Comparison of ENCODE assay signal across 8 cellular contexts in genomic region chr11:103959279-103959930, GRCh38.
A peak's percentile ranks its signal among the peaks of the same experiment; 100 is the strongest.
DNase-seq lines count a peak whose midpoint lies in the region; ATAC-seq and TF ChIP-seq lines count a peak whose summit lies in the region.

No MANE protein-coding gene starts in this region.

- no peaks in the 10 kb centered on the region for H3K9me2 ChIP-seq in PC-3 (replicated peaks; ENCODE audit: low read length)

- peak overlapping the region; percentile 65 for H3K27ac Mint-ChIP-seq in stimulated activated naive B cell treated with anti-CD40 and anti-IgM and Interleukin-4, amounts not matched to agents 10 μg/mL and 1 μg/mL and 100 μg/mL, for 72 hours
- H3K27ac Mint-ChIP-seq in activated CD4-positive, alpha-beta memory T cell treated with anti-CD3 and anti-CD28 coated beads, Interleukin-2, amount 10 ng/mL, durations not matched to agents 7 days and 5 days, result no peak overlapping the region

- H3K4me3 ChIP-seq in PC-3 (ENCODE audit: low read length), result no peak overlapping the region

- no peaks in the 10 kb centered on the region for H4K20me1 ChIP-seq in PC-3 (ENCODE audit: low read length)

- H3K27me3 Mint-ChIP-seq in stimulated activated naive B cell treated with anti-CD40 and anti-IgM and Interleukin-4, amounts not matched to agents 10 μg/mL and 1 μg/mL and 100 μg/mL, for 72 hours, result no peaks in the 10 kb centered on the region
- H3K27me3 Mint-ChIP-seq in activated CD4-positive, alpha-beta memory T cell treated with anti-CD3 and anti-CD28 coated beads, Interleukin-2, amount 10 ng/mL, durations not matched to agents 7 days and 5 days, result no peaks in the 10 kb centered on the region

- no peak for DNase-seq in activated CD4-positive, CD25-positive, alpha-beta regulatory T cell (lab: John Stamatoyannopoulos, UW)
- DNase-seq in PC-3, result peak; percentile 31
- DNase-seq in stimulated activated naive B cell treated with anti-CD40 and anti-IgM and Interleukin-4, amounts not matched to agents 10 μg/mL and 1 μg/mL and 100 μg/mL, for 72 hours, result peak; percentile 28
- no peak for DNase-seq in caudate nucleus (lab: John Stamatoyannopoulos, UW)
- no peak for DNase-seq in activated CD4-positive, alpha-beta memory T cell treated with anti-CD3 and anti-CD28 coated beads, Interleukin-2, amount 10 ng/mL, durations not matched to agents 7 days and 5 days
- DNase-seq in amygdala (lab: John Stamatoyannopoulos, UW), result no peak

- ATAC-seq in activated CD4-positive, CD25-positive, alpha-beta regulatory T cell treated with anti-CD3 and anti-CD28 coated beads, Interleukin-2, amount 50 U/mL, for 24 hours, result peak; percentile 72 to 75
- ATAC-seq in HG02973 (IDR thresholded peaks at IDR 0.05; ENCODE audit: unreplicated experiment) (peak; percentile 99), PC-3 (no peak; the same call in 1 of the 2 replicates)
- ATAC-seq in stimulated activated naive B cell treated with anti-CD40 and anti-IgM and Interleukin-4, amounts not matched to agents 10 μg/mL and 1 μg/mL and 100 μg/mL, for 72 hours (replicated peaks), result peak; percentile 99 to 100

- no peaks in the 10 kb centered on the region for H3K79me2 ChIP-seq in PC-3 (ENCODE audit: low read length)

- H2AFZ ChIP-seq in PC-3 (ENCODE audit: low read length), result no peak overlapping the region

- intact Hi-C loops in PC-3 (cut with micrococcal nuclease), result no loop called here

- H3K4me3 Mint-ChIP-seq in stimulated activated naive B cell treated with anti-CD40 and anti-IgM and Interleukin-4, amounts not matched to agents 10 μg/mL and 1 μg/mL and 100 μg/mL, for 72 hours, result no peak overlapping the region
- no peak overlapping the region for H3K4me3 Mint-ChIP-seq in activated CD4-positive, alpha-beta memory T cell treated with anti-CD3 and anti-CD28 coated beads, Interleukin-2, amount 10 ng/mL, durations not matched to agents 7 days and 5 days

- CTCF ChIA-PET in PC-3 (lab: Charles Lee), result no interaction called here
- CTCF ChIA-PET in activated CD4-positive, alpha-beta memory T cell treated with anti-CD3 and anti-CD28 coated beads, Interleukin-2, amount 10 ng/mL, durations not matched to agents 7 days and 5 days (lab: Charles Lee), result interaction anchor here (1.3 kb wide), 1 partner anchor 277 kb away, joined by 3 read pairs; no protein-coding TSS in a partner anchor

- peaks cover 12% of the 10 kb centered on the region for H3K4me1 ChIP-seq in PC-3 (ENCODE audit: insufficient read depth, low read length)

- H3F3A ChIP-seq in PC-3 (ENCODE audit: low read length, unreplicated experiment), result no peaks in the 10 kb centered on the region

- H3K9ac ChIP-seq in PC-3 (ENCODE audit: low read length), result no peak overlapping the region

- peaks cover 5% of the 10 kb centered on the region for H3K9me3 ChIP-seq in PC-3 (ENCODE audit: low read length)

- no TSS peak for BruUV-seq in PC-3 (replicated peaks; lab: Mats Ljungman, UMichigan)

- peaks cover 9 to 15% of the 10 kb centered on the region in 2 donors for H3K4me1 Mint-ChIP-seq in stimulated activated naive B cell treated with anti-CD40 and anti-IgM and Interleukin-4, amounts not matched to agents 10 μg/mL and 1 μg/mL and 100 μg/mL, for 72 hours
- H3K4me1 Mint-ChIP-seq in activated CD4-positive, alpha-beta memory T cell treated with anti-CD3 and anti-CD28 coated beads, Interleukin-2, amount 10 ng/mL, durations not matched to agents 7 days and 5 days, result no peaks in the 10 kb centered on the region

- no peaks in the 10 kb centered on the region for H3K36me3 Mint-ChIP-seq in stimulated activated naive B cell treated with anti-CD40 and anti-IgM and Interleukin-4, amounts not matched to agents 10 μg/mL and 1 μg/mL and 100 μg/mL, for 72 hours
- no peaks in the 10 kb centered on the region for H3K36me3 Mint-ChIP-seq in activated CD4-positive, alpha-beta memory T cell treated with anti-CD3 and anti-CD28 coated beads, Interleukin-2, amount 10 ng/mL, durations not matched to agents 7 days and 5 days (ENCODE audit: low read depth)

- H3K9me3 Mint-ChIP-seq in stimulated activated naive B cell treated with anti-CD40 and anti-IgM and Interleukin-4, amounts not matched to agents 10 μg/mL and 1 μg/mL and 100 μg/mL, for 72 hours, result no peaks in the 10 kb centered on the region
- H3K9me3 Mint-ChIP-seq in activated CD4-positive, alpha-beta memory T cell treated with anti-CD3 and anti-CD28 coated beads, Interleukin-2, amount 10 ng/mL, durations not matched to agents 7 days and 5 days, result no peaks in the 10 kb centered on the region

- no peaks in the 10 kb centered on the region for H3K36me3 ChIP-seq in PC-3 (ENCODE audit: low read depth, low read length)

- H3K27ac ChIP-seq in PC-3 (ENCODE audit: low read length), result no peak overlapping the region
- H3K27ac ChIP-seq in caudate nucleus (ENCODE audit: low read depth, low read length), result no peak overlapping the region

- H3K27me3 ChIP-seq in PC-3 (ENCODE audit: low read length), result no peaks in the 10 kb centered on the region

- TF ChIP-seq CTCF in PC-3 (conservative IDR thresholded peaks at IDR 0.05; ENCODE audit: low read depth, low read length), result no peak

- H3K4me2 ChIP-seq in PC-3 (ENCODE audit: low read length), result no peak overlapping the region

- POLR2A ChIA-PET in PC-3 (lab: Charles Lee; ENCODE audit: unreplicated experiment), result no interaction called here
- POLR2A ChIA-PET in activated CD4-positive, alpha-beta memory T cell treated with anti-CD3 and anti-CD28 coated beads, Interleukin-2, amount 10 ng/mL, durations not matched to agents 7 days and 5 days (lab: Charles Lee), result no interaction called here

Comparison
In these comparisons a context has a peak if more than half of its experiments do, and no peak if none do; other contexts are left out.
1. DNase-seq: peak in PC-3 (single experiment) and stimulated activated naive B cell treated with anti-CD40 and anti-IgM and Interleukin-4, amounts not matched to agents 10 μg/mL and 1 μg/mL and 100 μg/mL, for 72 hours (single experiment); none in activated CD4-positive, CD25-positive, alpha-beta regulatory T cell (0 of 4), caudate nucleus (0 of 61), activated CD4-positive, alpha-beta memory T cell treated with anti-CD3 and anti-CD28 coated beads, Interleukin-2, amount 10 ng/mL, durations not matched to agents 7 days and 5 days (single experiment) and amygdala (0 of 56).